In genomic region chr6:123529843-123530242, GRCh38 we compare ENCODE assay signal across 18 cellular contexts.
A peak's percentile ranks its signal among the peaks of the same experiment; 100 is the strongest.
DNase-seq lines count a peak whose midpoint lies in the region; ATAC-seq, FAIRE-seq and TF ChIP-seq lines count a peak whose summit lies in the region.
"Had no signal": no experiment of that assay in that cellular context is flagged by ENCODE, and none has a peak within 500 bp of the region (broad histone marks: within the 10 kb centered on the region; RNA-seq: fewer than 3 reads in every experiment).

No MANE protein-coding gene starts in this region.

- H3K4me3 ChIP-seq in heart left ventricle (no peak overlapping the region), astrocyte (ENCODE audit: insufficient read depth, low read depth, low read length) (no peak overlapping the region), gastrocnemius medialis (peak overlapping the region in 1 of 4 donors; percentile 35)
- H3K4me3 ChIP-seq: gastroesophageal sphincter, tibial artery had no signal

- H3K4me3 Mint-ChIP-seq in astrocyte (ENCODE audit: unreplicated experiment) (no peak overlapping the region), progenitor cell of endocrine pancreas (ENCODE audit: low read depth) (no peak overlapping the region)
- H3K4me3 Mint-ChIP-seq in activated CD4-positive, alpha-beta memory T cell treated with anti-CD3 and anti-CD28 coated beads for 36 hours = no peak overlapping the region
- H3K4me3 Mint-ChIP-seq: activated CD8-positive, alpha-beta T cell treated with anti-CD3 and anti-CD28 coated beads for 36 hours; activated T-helper 17 cell treated with anti-CD3 and anti-CD28 coated beads, Interleukin-2, amount 50 U/mL, for 72 hours had no signal

- H3K27ac ChIP-seq in heart left ventricle = peak overlapping the region in 10 of 12 donors; percentile 4 to 55 (median 34)
- H3K27ac ChIP-seq in astrocyte (ENCODE audit: low read depth, low read length) = no peak overlapping the region
- peak overlapping the region; percentile 63 to 89 (median 83) for H3K27ac ChIP-seq in gastrocnemius medialis
- H3K27ac ChIP-seq: gastroesophageal sphincter had no signal

- no peaks in the 10 kb centered on the region for H4K20me1 ChIP-seq in astrocyte (ENCODE audit: insufficient read depth, low read length)

- CTCF ChIA-PET in activated CD4-positive, alpha-beta memory T cell treated with anti-CD3 and anti-CD28 coated beads for 36 hours (lab: Charles Lee) = no interaction called here

- H3K79me2 ChIP-seq in astrocyte (ENCODE audit: insufficient read depth, low read length) = no peaks in the 10 kb centered on the region

- H3K27ac Mint-ChIP-seq in astrocyte (ENCODE audit: unreplicated experiment) = peak overlapping the region; percentile 48
- H3K27ac Mint-ChIP-seq in activated CD4-positive, alpha-beta memory T cell treated with anti-CD3 and anti-CD28 coated beads for 36 hours = no peak overlapping the region
- H3K27ac Mint-ChIP-seq in progenitor cell of endocrine pancreas = no peak overlapping the region
- H3K27ac Mint-ChIP-seq: activated CD8-positive, alpha-beta T cell treated with anti-CD3 and anti-CD28 coated beads for 36 hours; activated T-helper 17 cell treated with anti-CD3 and anti-CD28 coated beads, Interleukin-2, amount 50 U/mL, for 72 hours had no signal

- TF ChIP-seq CTCF in heart left ventricle (IDR thresholded peaks at IDR 0.05) = no peak
- TF ChIP-seq CTCF in astrocyte (IDR thresholded peaks at IDR 0.05; ENCODE audit: insufficient read depth, low read depth, low read length) = no peak
- no peak for TF ChIP-seq CTCF in gastrocnemius medialis (IDR thresholded peaks at IDR 0.05 in 4 of 5, conservative IDR thresholded peaks at IDR 0.05 in 1 of 5)
- TF ChIP-seq CTCF in progenitor cell of endocrine pancreas (IDR thresholded peaks at IDR 0.05; ENCODE audit: unreplicated experiment) = no peak

- H3K9me3 ChIP-seq in heart left ventricle (no peaks in the 10 kb centered on the region), astrocyte (ENCODE audit: insufficient read depth, low read depth, low read length) (no peaks in the 10 kb centered on the region), gastrocnemius medialis (no peaks in the 10 kb centered on the region)
- H3K9me3 ChIP-seq: gastroesophageal sphincter, tibial artery had no signal

- no peak overlapping the region for H2AFZ ChIP-seq in astrocyte (ENCODE audit: low read depth, low read length)

- no peaks in the 10 kb centered on the region for H3K36me3 Mint-ChIP-seq in astrocyte (ENCODE audit: low read depth, unreplicated experiment)
- H3K36me3 Mint-ChIP-seq in activated CD4-positive, alpha-beta memory T cell treated with anti-CD3 and anti-CD28 coated beads for 36 hours = no peaks in the 10 kb centered on the region
- no peaks in the 10 kb centered on the region for H3K36me3 Mint-ChIP-seq in progenitor cell of endocrine pancreas (ENCODE audit: insufficient read depth)

- in situ Hi-C loops in gastrocnemius medialis (cut with MboI; ENCODE audit: low sequenced_read_pairs in 4 of 4) = no loop called here

- FAIRE-seq in astrocyte (lab: Jason Lieb, UNC) = no peak

- H3K36me3 ChIP-seq in heart left ventricle (no peaks in the 10 kb centered on the region), astrocyte (ENCODE audit: insufficient read depth, low read length) (no peaks in the 10 kb centered on the region), gastrocnemius medialis (no peaks in the 10 kb centered on the region)
- H3K36me3 ChIP-seq: gastroesophageal sphincter, tibial artery had no signal

- H3K4me1 Mint-ChIP-seq in astrocyte (ENCODE audit: low read depth, unreplicated experiment) (peaks cover 12% of the 10 kb centered on the region), progenitor cell of endocrine pancreas (ENCODE audit: low read depth) (peaks cover 2% of the 10 kb centered on the region)
- no peaks in the 10 kb centered on the region for H3K4me1 Mint-ChIP-seq in activated CD4-positive, alpha-beta memory T cell treated with anti-CD3 and anti-CD28 coated beads for 36 hours (ENCODE audit: low read depth)
- H3K4me1 Mint-ChIP-seq: activated T-helper 17 cell treated with anti-CD3 and anti-CD28 coated beads, Interleukin-2, amount 50 U/mL, for 72 hours had no signal

- DNase-seq in heart left ventricle (no peak), Right ventricle myocardium inferior (ENCODE audit: missing footprints) (no peak), HPDE6-E6E7 (ENCODE audit: extremely low spot score) (peak; percentile 42), astrocyte (ENCODE audit: low read depth) (no peak), gastrocnemius medialis (peak in 1 of 2 donors; percentile 65), progenitor cell of endocrine pancreas (ENCODE audit: low spot score, unreplicated experiment) (no peak)
- no peak for DNase-seq in effector CD8-positive, alpha-beta T cell (lab: John Stamatoyannopoulos, UW)
- DNase-seq in activated CD4-positive, alpha-beta memory T cell treated with anti-CD3 and anti-CD28 coated beads for 36 hours = no peak
- DNase-seq: activated CD8-positive, alpha-beta T cell treated with anti-CD3 and anti-CD28 coated beads for 36 hours; effector memory CD4-positive, alpha-beta T cell; kidney glomerular epithelial cell; NCI-H146; retina; SHP77; stimulated activated CD4-positive, alpha-beta T cell treated with anti-CD3 and anti-CD28 coated beads, Interleukin-1b, Interleukin-23, amount 100 ng/mL, for 48 hours; tibial artery had no signal

- H3K4me2 ChIP-seq in astrocyte (ENCODE audit: low read length) = no peak overlapping the region

- ATAC-seq in heart left ventricle (no peak), Right ventricle myocardium inferior (no peak), gastrocnemius medialis (peak; percentile 58 to 90)
- ATAC-seq: activated CD8-positive, alpha-beta T cell treated with anti-CD3 and anti-CD28 coated beads for 36 hours; activated T-helper 17 cell treated with anti-CD3 and anti-CD28 coated beads, Interleukin-2, amount 50 U/mL, for 72 hours; gastroesophageal sphincter had no signal

- TF ChIP-seq POLR2A in heart left ventricle (IDR thresholded peaks at IDR 0.05) = no peak
- no peak for TF ChIP-seq POLR2A in gastrocnemius medialis (IDR thresholded peaks at IDR 0.05)

- POLR2A ChIA-PET in activated CD4-positive, alpha-beta memory T cell treated with anti-CD3 and anti-CD28 coated beads for 36 hours (lab: Charles Lee) = no interaction called here

- H3K9me3 Mint-ChIP-seq in astrocyte (ENCODE audit: unreplicated experiment) = no peaks in the 10 kb centered on the region
- H3K9me3 Mint-ChIP-seq in activated CD4-positive, alpha-beta memory T cell treated with anti-CD3 and anti-CD28 coated beads for 36 hours = peaks cover 3% of the 10 kb centered on the region
- no peaks in the 10 kb centered on the region for H3K9me3 Mint-ChIP-seq in progenitor cell of endocrine pancreas (ENCODE audit: low read depth)
- H3K9me3 Mint-ChIP-seq: activated T-helper 17 cell treated with anti-CD3 and anti-CD28 coated beads, Interleukin-2, amount 50 U/mL, for 72 hours had no signal

- no peaks in the 10 kb centered on the region for H3K27me3 Mint-ChIP-seq in astrocyte (ENCODE audit: low read depth, unreplicated experiment)
- H3K27me3 Mint-ChIP-seq in activated CD4-positive, alpha-beta memory T cell treated with anti-CD3 and anti-CD28 coated beads for 36 hours = no peaks in the 10 kb centered on the region
- H3K27me3 Mint-ChIP-seq in progenitor cell of endocrine pancreas = no peaks in the 10 kb centered on the region
- H3K27me3 Mint-ChIP-seq: activated CD8-positive, alpha-beta T cell treated with anti-CD3 and anti-CD28 coated beads for 36 hours; activated T-helper 17 cell treated with anti-CD3 and anti-CD28 coated beads, Interleukin-2, amount 50 U/mL, for 72 hours had no signal

- H3K4me1 ChIP-seq in heart left ventricle (peaks cover 0 to 22% (median 2%) of the 10 kb centered on the region in 12 donors), astrocyte (ENCODE audit: insufficient read depth, low read length) (no peaks in the 10 kb centered on the region), gastrocnemius medialis (peaks cover 29 to 67% of the 10 kb centered on the region in 2 donors)
- H3K4me1 ChIP-seq: gastroesophageal sphincter had no signal

- intact Hi-C loops in heart left ventricle (cut with DNase I) (no loop called here), Right ventricle myocardium inferior (cut with DNase I) (no loop called here), gastrocnemius medialis (cut with DNase I; ENCODE audit: low total_unique reads) (no loop called here)
- intact Hi-C loops in activated CD4-positive, alpha-beta memory T cell treated with anti-CD3 and anti-CD28 coated beads for 36 hours (cut with micrococcal nuclease) = no loop called here

- no peak overlapping the region for H3K9ac ChIP-seq in astrocyte (ENCODE audit: low read length)

- 13 to 18% (median 17%) methylated on average over 1 of the region's 1 CpG for WGBS in heart left ventricle, 4 donors

- H3K27me3 ChIP-seq in heart left ventricle (no peaks in the 10 kb centered on the region), astrocyte (ENCODE audit: insufficient read depth, low read length) (no peaks in the 10 kb centered on the region), gastrocnemius medialis (no peaks in the 10 kb centered on the region)
- H3K27me3 ChIP-seq: gastroesophageal sphincter, tibial artery had no signal

Comparison
In these comparisons a context has a peak if more than half of its experiments do, and no peak if none do; other contexts are left out.
1. ATAC-seq: peak in gastrocnemius medialis (2 of 2); none in heart left ventricle (0 of 4) and Right ventricle myocardium inferior (single experiment).